19 cellular contexts compared by ENCODE assay signal in the genomic region with DNA sequence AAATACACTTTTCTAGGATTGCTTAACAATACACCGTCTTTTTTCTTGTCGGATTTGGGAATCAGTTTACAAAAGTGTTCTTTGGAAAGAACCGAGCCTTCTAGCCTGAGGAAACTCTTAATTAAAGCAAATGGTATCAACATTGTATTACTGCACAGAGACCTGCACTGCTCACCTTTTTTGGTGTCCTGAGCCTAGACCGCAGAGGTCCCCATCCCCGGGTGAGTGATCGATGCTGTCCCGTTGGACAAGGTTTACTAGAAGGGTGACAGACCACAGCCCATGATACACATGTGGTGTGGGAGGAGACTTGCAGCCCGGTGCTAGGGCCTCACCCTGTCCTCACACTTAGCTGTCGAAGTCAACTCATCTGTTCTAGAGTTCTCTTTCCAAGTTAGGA. TPM values are rescaled to one million over a fixed set of nuclear protein-coding genes. Genes with fewer than 3 reads are reported as not detected.
DNase-seq lines count a peak whose midpoint lies in the region; ATAC-seq and TF ChIP-seq lines count a peak whose summit lies in the region.
"Had no signal": no experiment of that assay in that cellular context is flagged by ENCODE, and none has a peak within 500 bp of the region (broad histone marks: within the 10 kb centered on the region; RNA-seq: fewer than 3 reads in every experiment).

No MANE protein-coding gene starts in this region.

- H3K9me3 Mint-ChIP-seq in CD4-positive, CD25-positive, alpha-beta regulatory T cell, result no peaks in the 10 kb centered on the region
- H3K9me3 Mint-ChIP-seq in nephron, result no peaks in the 10 kb centered on the region
- H3K9me3 Mint-ChIP-seq: CD8-positive, alpha-beta T cell had no signal

- no peak overlapping the region for H3K4me3 ChIP-seq in CD4-positive, CD25-positive, alpha-beta regulatory T cell (ENCODE audit: low read depth, low read length)
- H3K4me3 ChIP-seq in esophagus muscularis mucosa (no peak overlapping the region), body of pancreas (no peak overlapping the region)
- H3K4me3 ChIP-seq: BLaER1, GM23248 had no signal

- peaks cover 7 to 40% (median 25%) of the 10 kb centered on the region in 4 donors for H3K4me1 Mint-ChIP-seq in CD4-positive, CD25-positive, alpha-beta regulatory T cell
- H3K4me1 Mint-ChIP-seq in nephron, result peaks cover 74% of the 10 kb centered on the region

- H3K27ac Mint-ChIP-seq in CD4-positive, CD25-positive, alpha-beta regulatory T cell, result peak overlapping the region in 2 of 3 donors; percentile 43 to 55
- peak overlapping the region; percentile 60 to 84 (median 70) for H3K27ac Mint-ChIP-seq in nephron
- H3K27ac Mint-ChIP-seq: CD14-positive monocyte; CD8-positive, alpha-beta T cell had no signal

- TF ChIP-seq CTCF in esophagus muscularis mucosa (IDR thresholded peaks at IDR 0.05), result no peak
- no peak for TF ChIP-seq CTCF in nephron (IDR thresholded peaks at IDR 0.05; ENCODE audit: unreplicated experiment in 3 of 3)
- TF ChIP-seq CTCF in body of pancreas (IDR thresholded peaks at IDR 0.05), result no peak

- no peaks in the 10 kb centered on the region for H3K4me1 ChIP-seq in CD4-positive, CD25-positive, alpha-beta regulatory T cell (ENCODE audit: control insufficient read depth, insufficient read depth, low read length, poor library complexity, severe bottlenecking)
- H3K4me1 ChIP-seq in esophagus muscularis mucosa (peaks cover 11 to 35% (median 27%) of the 10 kb centered on the region in 4 donors), body of pancreas (peaks cover 22% of the 10 kb centered on the region)

- no peak overlapping the region for H3K4me3 Mint-ChIP-seq in CD4-positive, CD25-positive, alpha-beta regulatory T cell
- H3K4me3 Mint-ChIP-seq in nephron, result peak overlapping the region in 2 of 3 experiments; percentile 64 to 69
- H3K4me3 Mint-ChIP-seq: CD14-positive monocyte; CD8-positive, alpha-beta T cell had no signal

- H3K36me3 Mint-ChIP-seq in CD4-positive, CD25-positive, alpha-beta regulatory T cell, result peaks cover 1% of the 10 kb centered on the region
- peaks cover 6% of the 10 kb centered on the region for H3K36me3 Mint-ChIP-seq in nephron (ENCODE audit: low read depth)

- H3K9me3 ChIP-seq in CD4-positive, CD25-positive, alpha-beta regulatory T cell (ENCODE audit: control insufficient read depth in 2 of 2, low read length in 2 of 2), result no peaks in the 10 kb centered on the region
- H3K9me3 ChIP-seq in esophagus muscularis mucosa, result no peaks in the 10 kb centered on the region
- no peaks in the 10 kb centered on the region for H3K9me3 ChIP-seq in body of pancreas
- H3K9me3 ChIP-seq: BLaER1 had no signal

- intact Hi-C loops in esophagus muscularis mucosa (cut with DNase I), result no loop called here
- intact Hi-C loops in body of pancreas (cut with DNase I), result no loop called here

- H3K27me3 Mint-ChIP-seq in CD4-positive, CD25-positive, alpha-beta regulatory T cell, result no peaks in the 10 kb centered on the region
- H3K27me3 Mint-ChIP-seq in nephron (ENCODE audit: low read depth), result no peaks in the 10 kb centered on the region

- no peak for DNase-seq in CD4-positive, CD25-positive, alpha-beta regulatory T cell
- peak; percentile 8 for DNase-seq in NCI-H460 (ENCODE audit: extremely low read depth, low read depth)
- DNase-seq in esophagus muscularis mucosa (ENCODE audit: extremely low spot score), result peak; percentile 90
- DNase-seq in ureter (ENCODE audit: low spot score), result no peak
- no peak for DNase-seq in putamen (ENCODE audit: low spot score)
- no peak for DNase-seq in stimulated activated CD4-positive, alpha-beta T cell treated with anti-CD3 and anti-CD28 coated beads, Interleukin-4, amount 100 ng/mL, for 1 hour
- DNase-seq in body of pancreas, result no peak
- DNase-seq: 8988T; Calu3; CD8-positive, alpha-beta T cell; DMS 273 treated with DMSO at 0.1 percent for 48 hours; DMS53; DND-41; GM23248; HCEC 1CT had no signal

- H3K36me3 ChIP-seq in CD4-positive, CD25-positive, alpha-beta regulatory T cell (ENCODE audit: control insufficient read depth, insufficient read depth, low read length), result no peaks in the 10 kb centered on the region
- H3K36me3 ChIP-seq in esophagus muscularis mucosa (peaks cover 0 to 3% (median 0%) of the 10 kb centered on the region in 4 donors), body of pancreas (replicated peaks in 1 of 2; ENCODE audit: insufficient read depth in 1 of 2, low read depth in 2 of 2) (no peaks in the 10 kb centered on the region)

- no peak overlapping the region for H3K27ac ChIP-seq in CD4-positive, CD25-positive, alpha-beta regulatory T cell (ENCODE audit: insufficient read depth, low read length, poor library complexity, severe bottlenecking)
- H3K27ac ChIP-seq in esophagus muscularis mucosa (replicated peaks in 1 of 4) (no peak overlapping the region), body of pancreas (no peak overlapping the region)
- H3K27ac ChIP-seq: BLaER1, GM23248, HL-60 had no signal

- no peak for TF ChIP-seq EP300 in esophagus muscularis mucosa (IDR thresholded peaks at IDR 0.05)

- WGBS in esophagus muscularis mucosa, result 95% methylated on average over 9 of the region's 9 CpGs
- 93% methylated on average over 9 of the region's 9 CpGs for WGBS in body of pancreas, 2 donors

- TF ChIP-seq POLR2A in esophagus muscularis mucosa (IDR thresholded peaks at IDR 0.05; ENCODE audit: low read depth) (no peak), body of pancreas (IDR thresholded peaks at IDR 0.05) (no peak)

- ATAC-seq in CD4-positive, CD25-positive, alpha-beta regulatory T cell (ENCODE audit: low read depth in 2 of 2), result no peak
- no peak for ATAC-seq in body of pancreas
- ATAC-seq: CD8-positive, alpha-beta T cell had no signal

- H3K27me3 ChIP-seq in CD4-positive, CD25-positive, alpha-beta regulatory T cell (ENCODE audit: control insufficient read depth, insufficient read depth, low read length), result no peaks in the 10 kb centered on the region
- H3K27me3 ChIP-seq in esophagus muscularis mucosa (no peaks in the 10 kb centered on the region), body of pancreas (no peaks in the 10 kb centered on the region)
- H3K27me3 ChIP-seq: BLaER1 had no signal

RNA-seq across cellular contexts. Expression of a gene that starts 55.3 kb away (rescaled TPM):
- total RNA-seq in CD4-positive, CD25-positive, alpha-beta regulatory T cell, result 16.4 TPM
- polyA plus RNA-seq in CD4-positive, CD25-positive, alpha-beta regulatory T cell, result 1 to 10 TPM; 1.1 to 2.4 (median 1.4) TPM
- 5.1 and 6.3 TPM in 2 replicates for total RNA-seq in NCI-H460 (2014; rRNA removed; shearing (Covaris generic))
- polyA plus RNA-seq in NCI-H460 (2014; cell fraction: nucleus; rRNA removed), result 3.5 and 4.4 TPM in 2 replicates
- 10 to 100 TPM; 17.9 to 41.7 (median 32.2) TPM for total RNA-seq in esophagus muscularis mucosa
- 21.1 TPM for total RNA-seq in ureter
- 10 to 100 TPM in 1 of 2 donors, 1 to 10 TPM in 1; 8.3 to 11.2 TPM for total RNA-seq in body of pancreas

RNA-seq across cellular contexts. Expression of a gene that starts 56.9 kb away (rescaled TPM):
- 25.5 TPM for total RNA-seq in CD4-positive, CD25-positive, alpha-beta regulatory T cell
- polyA plus RNA-seq in CD4-positive, CD25-positive, alpha-beta regulatory T cell, result 10 to 100 TPM; 18.6 to 33.3 (median 25.8) TPM
- total RNA-seq in NCI-H460 (2014; rRNA removed; shearing (Covaris generic)), result 11.0 and 17.9 TPM in 2 replicates
- 10.6 and 16.1 TPM in 2 replicates for polyA plus RNA-seq in NCI-H460 (2014; cell fraction: nucleus; rRNA removed)
- 10 to 100 TPM in 3 of 4 donors, 1 to 10 TPM in 1; 9.6 to 27.5 (median 20.1) TPM for total RNA-seq in esophagus muscularis mucosa
- total RNA-seq in ureter, result 31.5 TPM
- total RNA-seq in body of pancreas, result 10 to 100 TPM in 1 of 2 donors, 1 to 10 TPM in 1; 8.9 to 26.5 TPM

Comparison
In these comparisons a context has a peak if more than half of its experiments do, and no peak if none do; other contexts are left out.
1. DNase-seq: peak in NCI-H460 (single experiment) and esophagus muscularis mucosa (single experiment); none in CD4-positive, CD25-positive, alpha-beta regulatory T cell (0 of 3), ureter (single experiment), putamen (single experiment), stimulated activated CD4-positive, alpha-beta T cell treated with anti-CD3 and anti-CD28 coated beads, Interleukin-4, amount 100 ng/mL, for 1 hour (single experiment) and body of pancreas (0 of 4).
2. H3K4me3 Mint-ChIP-seq: peak in nephron (2 of 3); none in CD4-positive, CD25-positive, alpha-beta regulatory T cell (0 of 4).